37 cellular contexts compared by ENCODE assay signal in the genomic region with DNA sequence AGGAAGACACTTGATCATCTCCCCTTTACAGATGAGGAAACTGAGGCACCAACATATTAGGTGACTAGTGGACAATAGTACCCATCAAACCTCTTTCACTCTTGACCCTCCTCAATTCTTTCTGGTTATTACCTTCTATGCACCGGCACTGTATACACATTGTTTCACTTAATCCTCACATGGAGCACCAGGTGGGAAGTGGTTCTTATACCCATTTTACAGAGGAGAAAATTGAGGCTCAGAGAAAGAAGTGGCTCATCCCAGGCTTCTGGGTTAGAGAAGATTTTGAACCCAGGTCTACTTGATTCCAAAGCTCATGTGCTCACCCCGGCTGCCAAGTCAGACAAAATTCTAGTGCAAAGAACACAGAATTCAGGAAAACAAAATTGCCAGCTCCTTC. TPM values are rescaled to one million over a fixed set of nuclear protein-coding genes. Genes with fewer than 3 reads are reported as not detected.
DNase-seq lines count a peak whose midpoint lies in the region; ATAC-seq, FAIRE-seq and TF ChIP-seq lines count a peak whose summit lies in the region.
"Had no signal": no experiment of that assay in that cellular context is flagged by ENCODE, and none has a peak within 500 bp of the region (broad histone marks: within the 10 kb centered on the region; RNA-seq: fewer than 3 reads in every experiment).

No MANE protein-coding gene starts in this region.

- no peak for TF ChIP-seq EP300 in HepG2 (IDR thresholded peaks at IDR 0.05; ENCODE audit: low read depth in 2 of 2, low read length in 2 of 2)
- TF ChIP-seq EP300 in HepG2 (CRISPR knock-in tag; IDR thresholded peaks at IDR 0.05; ENCODE audit: borderline replicate concordance), result no peak
- TF ChIP-seq EP300 in K562 (IDR thresholded peaks at IDR 0.05; ENCODE audit: low read length), result no peak

- H3K27ac ChIP-seq in HepG2 (ENCODE audit: extremely low read length, insufficient read depth, low read length) (no peak overlapping the region), right lobe of liver (no peak overlapping the region), Karpas-422 (ENCODE audit: low read length) (no peak overlapping the region), VCaP (peak overlapping the region; percentile 93; the same call in 1 of the 2 replicates), K562 (ENCODE audit: extremely low read depth, low read depth, low read length) (no peak overlapping the region), lower lobe of right lung (no peak overlapping the region)
- H3K27ac ChIP-seq: 22Rv1; A549; BLaER1; BLaER1 treated with 17β-estradiol and CSF1 and Interleukin-3, amounts not matched to agents 10 nM and 100 nM; C4-2B had no signal

- CTCF ChIA-PET in HepG2 (lab: Yijun Ruan, JAX; ENCODE audit: low intra/inter-chr PET ratio, low total read pairs), result no interaction called here
- CTCF ChIA-PET in K562 (lab: Yijun Ruan, JAX; ENCODE audit: low intra/inter-chr PET ratio), result no interaction called here

- H3K9me2 ChIP-seq in Karpas-422 (replicated peaks; ENCODE audit: insufficient read depth, low read length), result no peaks in the 10 kb centered on the region

- H3K27me3 ChIP-seq in HepG2 (ENCODE audit: control insufficient read depth in 1 of 2, insufficient read depth in 2 of 2, low read length in 2 of 2) (peaks cover 0 to 7% of the 10 kb centered on the region in 2 experiments; a peak in 1 of 5 replicates), right lobe of liver (no peaks in the 10 kb centered on the region), Karpas-422 (ENCODE audit: low read length) (no peaks in the 10 kb centered on the region), K562 (ENCODE audit: control insufficient read depth in 2 of 2, insufficient read depth in 2 of 2, low read length in 2 of 2) (peaks cover 0 to 21% of the 10 kb centered on the region in 2 experiments; a peak in 1 of 5 replicates), lower lobe of right lung (ENCODE audit: low read depth) (peaks cover 4% of the 10 kb centered on the region)
- H3K27me3 ChIP-seq: BE2C; BLaER1; BLaER1 treated with 17β-estradiol and CSF1 and Interleukin-3, amounts not matched to agents 10 nM and 100 nM had no signal

- no peak for TF ChIP-seq POLR2A in HepG2 (IDR thresholded peaks at IDR 0.05; ENCODE audit: insufficient read depth in 1 of 2, low read depth in 2 of 2, low read length in 2 of 2)
- TF ChIP-seq POLR2A in right lobe of liver (IDR thresholded peaks at IDR 0.05), result no peak
- no peak for TF ChIP-seq POLR2A in K562 (conservative IDR thresholded peaks at IDR 0.05)

- H3K9me3 Mint-ChIP-seq in stimulated activated effector memory CD8-positive, alpha-beta T cell treated with anti-CD3 and anti-CD28 coated beads, Interleukin-12 subunit alpha, Interleukin-12 subunit beta, amount 100 ng/mL, for 72 hours, result peaks cover 3% of the 10 kb centered on the region
- H3K9me3 Mint-ChIP-seq: CD4-positive, alpha-beta memory T cell; CD4-positive, alpha-beta T cell; CD8-positive, alpha-beta memory T cell; CD8-positive, alpha-beta T cell had no signal

- H3K9ac ChIP-seq in HepG2 (ENCODE audit: insufficient read depth, low read depth, low read length), result no peak overlapping the region
- no peak overlapping the region for H3K9ac ChIP-seq in Karpas-422 (ENCODE audit: low read length)
- H3K9ac ChIP-seq in K562 (ENCODE audit: insufficient read depth in 1 of 2, low read depth in 2 of 2, low read length in 2 of 2), result no peak overlapping the region
- H3K9ac ChIP-seq: BLaER1; BLaER1 treated with 17β-estradiol and CSF1 and Interleukin-3, amounts not matched to agents 10 nM and 100 nM had no signal

- ATAC-seq in HepG2 (no peak), right lobe of liver (no peak), K562 (no peak), GM18909 (IDR thresholded peaks at IDR 0.05; ENCODE audit: poor library complexity, unreplicated experiment) (no peak), lower lobe of right lung (no peak)
- no peak for ATAC-seq in stimulated activated effector memory CD8-positive, alpha-beta T cell treated with anti-CD3 and anti-CD28 coated beads, Interleukin-12 subunit alpha, Interleukin-12 subunit beta, amount 100 ng/mL, for 72 hours
- ATAC-seq: A549; CD8-positive, alpha-beta T cell had no signal

- TF ChIP-seq CTCF in HepG2 (CRISPR knock-in tag; IDR thresholded peaks at IDR 0.05) (no peak), right lobe of liver (IDR thresholded peaks at IDR 0.05) (no peak), VCaP (conservative IDR thresholded peaks at IDR 0.05) (no peak), K562 (IDR thresholded peaks at IDR 0.05 in 2 of 3, conservative IDR thresholded peaks at IDR 0.05 in 1 of 3; ENCODE audit: insufficient read depth in 2 of 3, low read depth in 1 of 3, low read length in 3 of 3) (no peak), lower lobe of right lung (IDR thresholded peaks at IDR 0.05) (no peak)

- BruUV-seq in HepG2 (replicated peaks; lab: Mats Ljungman, UMichigan), result no TSS peak
- no TSS peak for BruUV-seq in K562 (replicated peaks; lab: Mats Ljungman, UMichigan)

- no peak overlapping the region for H3K27ac Mint-ChIP-seq in stimulated activated effector memory CD8-positive, alpha-beta T cell treated with anti-CD3 and anti-CD28 coated beads, Interleukin-12 subunit alpha, Interleukin-12 subunit beta, amount 100 ng/mL, for 72 hours
- H3K27ac Mint-ChIP-seq: B cell; CD14-positive monocyte; CD4-positive, alpha-beta memory T cell; CD4-positive, alpha-beta T cell; CD4-positive, CD25-positive, alpha-beta regulatory T cell; CD8-positive, alpha-beta memory T cell; CD8-positive, alpha-beta T cell had no signal

- H2AFZ ChIP-seq in HepG2 (ENCODE audit: low read length), result no peak overlapping the region
- H2AFZ ChIP-seq in Karpas-422 (ENCODE audit: low read length), result no peak overlapping the region
- H2AFZ ChIP-seq in K562 (ENCODE audit: low read depth, low read length), result no peak overlapping the region

- no peaks in the 10 kb centered on the region for H3K79me2 ChIP-seq in HepG2 (ENCODE audit: insufficient read depth, low read length)
- no peaks in the 10 kb centered on the region for H3K79me2 ChIP-seq in Karpas-422 (ENCODE audit: low read length)
- H3K79me2 ChIP-seq in K562 (ENCODE audit: control insufficient read depth, insufficient read depth, low read length), result no peaks in the 10 kb centered on the region

- FAIRE-seq in HepG2 (lab: Jason Lieb, UNC) (no peak), K562 (lab: Jason Lieb, UNC) (no peak)
- FAIRE-seq: A204.1, A549, D721Med had no signal

- H3K9me3 ChIP-seq in HepG2 (ENCODE audit: low read length) (no peaks in the 10 kb centered on the region), right lobe of liver (no peaks in the 10 kb centered on the region), Karpas-422 (ENCODE audit: low read length) (no peaks in the 10 kb centered on the region), K562 (replicated peaks; ENCODE audit: control insufficient read depth, insufficient read depth, low read depth, low read length) (no peaks in the 10 kb centered on the region), lower lobe of right lung (no peaks in the 10 kb centered on the region)
- H3K9me3 ChIP-seq: A549; BE2C; BLaER1; BLaER1 treated with 17β-estradiol and CSF1 and Interleukin-3, amounts not matched to agents 10 nM and 100 nM; Caco-2 had no signal

- 11% methylated on average over 2 of the region's 2 CpGs for WGBS in HepG2 (ENCODE audit: low lambda C conversion rate)
- 100% methylated on average over 2 of the region's 2 CpGs for WGBS in right lobe of liver (ENCODE audit: insufficient coverage, low coverage, low lambda C conversion rate, missing lambda C conversion rate)
- 8% methylated on average over 2 of the region's 2 CpGs for WGBS in K562 (ENCODE audit: insufficient coverage, low coverage, missing lambda C conversion rate)

- H3K36me3 Mint-ChIP-seq in stimulated activated effector memory CD8-positive, alpha-beta T cell treated with anti-CD3 and anti-CD28 coated beads, Interleukin-12 subunit alpha, Interleukin-12 subunit beta, amount 100 ng/mL, for 72 hours, result no peaks in the 10 kb centered on the region
- H3K36me3 Mint-ChIP-seq: CD14-positive monocyte; CD4-positive, alpha-beta memory T cell; CD4-positive, CD25-positive, alpha-beta regulatory T cell; CD8-positive, alpha-beta memory T cell; CD8-positive, alpha-beta T cell had no signal

- no peaks in the 10 kb centered on the region for H3K9me1 ChIP-seq in K562 (ENCODE audit: control insufficient read depth, insufficient read depth, low read length)

- POLR2A ChIA-PET in HepG2 (lab: Yijun Ruan, JAX), result no interaction called here
- POLR2A ChIA-PET in K562 (lab: Yijun Ruan, JAX), result no interaction called here

- H3K4me2 ChIP-seq in HepG2 (ENCODE audit: low read depth, low read length) (no peak overlapping the region), Karpas-422 (ENCODE audit: low read depth, low read length, poor library complexity, severe bottlenecking) (no peak overlapping the region), K562 (ENCODE audit: insufficient read depth, low read length) (no peak overlapping the region)
- H3K4me2 ChIP-seq: A549; BLaER1; BLaER1 treated with 17β-estradiol and CSF1 and Interleukin-3, amounts not matched to agents 10 nM and 100 nM had no signal

- TF ChIP-seq RAD21 in HepG2 (CRISPR knock-in tag; IDR thresholded peaks at IDR 0.05) (no peak), K562 (CRISPR knock-in tag; conservative IDR thresholded peaks at IDR 0.05 in 1 of 2, IDR thresholded peaks at IDR 0.05 in 1 of 2) (no peak)

- intact Hi-C loops in HepG2 (cut with micrococcal nuclease; ENCODE audit: unreplicated experiment), result loop anchor here (2.0 kb wide), 1 partner anchor 17 kb away; a partner anchor contains a TSS
- intact Hi-C loops in right lobe of liver (cut with DNase I), result no loop called here
- intact Hi-C loops in K562 (cut with micrococcal nuclease), result no loop called here
- intact Hi-C loops in lower lobe of right lung (cut with DNase I), result no loop called here

- H3K4me1 Mint-ChIP-seq in stimulated activated effector memory CD8-positive, alpha-beta T cell treated with anti-CD3 and anti-CD28 coated beads, Interleukin-12 subunit alpha, Interleukin-12 subunit beta, amount 100 ng/mL, for 72 hours, result no peaks in the 10 kb centered on the region
- H3K4me1 Mint-ChIP-seq: B cell; CD14-positive monocyte; CD4-positive, alpha-beta memory T cell; CD4-positive, CD25-positive, alpha-beta regulatory T cell; CD8-positive, alpha-beta memory T cell had no signal

- DNase-seq in HepG2 (ENCODE audit: low spot score), result no peak
- DNase-seq in right lobe of liver, result no peak
- peak; percentile 31 for DNase-seq in Karpas-422
- no peak for DNase-seq in K562 (ENCODE audit: extremely low read depth in 1 of 4, low spot score in 3 of 4)
- no peak for DNase-seq in stimulated activated effector memory CD8-positive, alpha-beta T cell treated with anti-CD3 and anti-CD28 coated beads, Interleukin-12 subunit alpha, Interleukin-12 subunit beta, amount 100 ng/mL, for 72 hours (ENCODE audit: low spot score in 2 of 2)
- DNase-seq in lower lobe of right lung, result no peak
- DNase-seq: 8988T; ACHN; AML-193; BE2C; C1 segment of cervical spinal cord; Caco-2; Calu3; CD4-positive, alpha-beta memory T cell; CD4-positive, alpha-beta T cell; CD4-positive, CD25-positive, alpha-beta regulatory T cell; CD8-positive, alpha-beta memory T cell; CD8-positive, alpha-beta T cell; COR-L47; DMS 273 treated with DMSO at 0.1 percent for 48 hours; DMS153; DMS53; DMS79; DMS79 treated with DMSO at 0.1 percent for 48 hours; DND-41; EL had no signal

- H4K20me1 ChIP-seq in HepG2 (ENCODE audit: insufficient read depth, low read length), result no peaks in the 10 kb centered on the region
- H4K20me1 ChIP-seq in Karpas-422 (ENCODE audit: insufficient read depth, low read depth, low read length), result no peaks in the 10 kb centered on the region
- 0 out of 2 replicates have a peak, but pooled peaks cover 4% of the 10 kb centered on the region for H4K20me1 ChIP-seq in K562 (replicated peaks; ENCODE audit: control insufficient read depth, insufficient read depth, low read length)
- H4K20me1 ChIP-seq: BLaER1; BLaER1 treated with 17β-estradiol and CSF1 and Interleukin-3, amounts not matched to agents 10 nM and 100 nM had no signal

- no peak overlapping the region for H3K4me3 Mint-ChIP-seq in stimulated activated effector memory CD8-positive, alpha-beta T cell treated with anti-CD3 and anti-CD28 coated beads, Interleukin-12 subunit alpha, Interleukin-12 subunit beta, amount 100 ng/mL, for 72 hours
- H3K4me3 Mint-ChIP-seq: B cell; CD14-positive monocyte; CD4-positive, alpha-beta memory T cell; CD4-positive, alpha-beta T cell; CD4-positive, CD25-positive, alpha-beta regulatory T cell; CD8-positive, alpha-beta memory T cell; CD8-positive, alpha-beta T cell had no signal

- in situ Hi-C loops in HepG2 (cut with HindIII; ENCODE audit: extremely low pct_ligation_motif_present, low pct_unique_long_range_greater_than_20kb), result no loop called here
- in situ Hi-C loops in K562 (cut with MboI), result no loop called here

- H3K4me3 ChIP-seq in HepG2 (replicated peaks in 1 of 3; ENCODE audit: insufficient read depth in 1 of 3, low read depth in 2 of 3, low read length in 3 of 3), result no peak overlapping the region
- H3K4me3 ChIP-seq in right lobe of liver, result no peak overlapping the region
- H3K4me3 ChIP-seq in Karpas-422 (ENCODE audit: low read length), result no peak overlapping the region
- no peak overlapping the region for H3K4me3 ChIP-seq in K562
- H3K4me3 ChIP-seq in lower lobe of right lung, result no peak overlapping the region
- H3K4me3 ChIP-seq: A549; BLaER1; BLaER1 treated with 17β-estradiol and CSF1 and Interleukin-3, amounts not matched to agents 10 nM and 100 nM had no signal

- H3K4me1 ChIP-seq in HepG2 (ENCODE audit: insufficient read depth, low read length) (peaks cover 20% of the 10 kb centered on the region), right lobe of liver (no peaks in the 10 kb centered on the region), Karpas-422 (ENCODE audit: low read length) (no peaks in the 10 kb centered on the region), K562 (replicated peaks in 1 of 2; ENCODE audit: control insufficient read depth in 2 of 2, insufficient read depth in 2 of 2, low read length in 2 of 2) (no peaks in the 10 kb centered on the region), lower lobe of right lung (no peaks in the 10 kb centered on the region)
- H3K4me1 ChIP-seq: A549; BE2C; BLaER1; BLaER1 treated with 17β-estradiol and CSF1 and Interleukin-3, amounts not matched to agents 10 nM and 100 nM had no signal

- H3K36me3 ChIP-seq in HepG2 (replicated peaks in 1 of 2; ENCODE audit: control insufficient read depth in 1 of 2, insufficient read depth in 2 of 2, low read length in 2 of 2) (no peaks in the 10 kb centered on the region), right lobe of liver (no peaks in the 10 kb centered on the region), Karpas-422 (ENCODE audit: insufficient read depth, low read length) (no peaks in the 10 kb centered on the region), K562 (ENCODE audit: control insufficient read depth, insufficient read depth, low read length) (no peaks in the 10 kb centered on the region), lower lobe of right lung (no peaks in the 10 kb centered on the region)
- H3K36me3 ChIP-seq: BE2C; BLaER1; BLaER1 treated with 17β-estradiol and CSF1 and Interleukin-3, amounts not matched to agents 10 nM and 100 nM had no signal

RNA-seq across cellular contexts. Expression of a gene that starts 17.4 kb away (rescaled TPM):
- total RNA-seq in HepG2 (2016; rRNA removed; fragmentation: Illumina TruSeq; extraction: Trizol) (14.8 and 15.6 TPM in 2 replicates), right lobe of liver (10 to 100 TPM; 13.9 to 22.6 (median 16.3) TPM), K562 (2014; rRNA removed) (15.6 and 15.7 TPM in 2 replicates), K562 (2014; rRNA removed; fragmentation: Illumina TruSeq; extraction: Trizol) (12.8 and 13.3 TPM in 2 replicates), K562 (2015; rRNA removed; fragmentation: Illumina TruSeq; extraction: Trizol) (10.2 and 12.7 TPM in 2 replicates), K562 (2021) (27.9 and 28.5 TPM in 2 replicates), lower lobe of right lung (23.0 TPM)
- 23.4 and 25.6 TPM in 2 replicates for total RNA-seq in HepG2 (2016; cell fraction: cytosol; rRNA removed; fragmentation: Illumina TruSeq; extraction: Trizol; ENCODE audit: low read depth)
- total RNA-seq in HepG2 (2016; cell fraction: insoluble cytoplasmic fraction; rRNA removed; fragmentation: Illumina TruSeq; extraction: Trizol), result 16.1 and 16.3 TPM in 2 replicates
- total RNA-seq in HepG2 (2016; cell fraction: membrane; rRNA removed; fragmentation: Illumina TruSeq; extraction: Trizol), result 44.3 and 49.4 TPM in 2 replicates
- total RNA-seq in HepG2 (2016; cell fraction: nucleus; rRNA removed; fragmentation: Illumina TruSeq; extraction: Trizol), result 15.1 and 18.6 TPM in 2 replicates
- polyA plus RNA-seq in HepG2 (2011; rRNA removed) (26.5 and 30.1 TPM in 2 replicates), K562 (2011; rRNA removed) (29.5 and 41.9 TPM in 2 replicates), K562 (2014; fragmentation: Illumina TruSeq; extraction: Trizol) (19.1 and 25.8 TPM in 2 replicates), K562 (2014; fragmentation: Nextera tagmentation; extraction: Ambion mirVana) (1 to 10 TPM; 7.6 to 7.7 TPM), K562 (2014; rRNA removed) (17.3 and 22.7 TPM in 2 replicates)
- polyA plus RNA-seq in HepG2 (2011; cell fraction: cytosol; rRNA removed), result 20.1 and 28.8 TPM in 2 replicates
- 47.6 and 49.8 TPM in 2 replicates for polyA plus RNA-seq in HepG2 (2011; cell fraction: nucleus; rRNA removed)
- polyA plus RNA-seq in HepG2 (2012), result 21.0 and 36.9 TPM in 2 replicates
- polyA plus RNA-seq in HepG2 (2016; cell fraction: cytosol; fragmentation: Illumina TruSeq; extraction: Trizol; ENCODE audit: low read depth), result 43.8 and 44.4 TPM in 2 replicates
- polyA plus RNA-seq in HepG2 (2016; cell fraction: insoluble cytoplasmic fraction; fragmentation: Illumina TruSeq; extraction: Trizol; ENCODE audit: low read depth), result 22.2 and 25.7 TPM in 2 replicates
- polyA plus RNA-seq in HepG2 (2016; cell fraction: membrane; fragmentation: Illumina TruSeq; extraction: Trizol; ENCODE audit: low read depth), result 60.1 and 62.7 TPM in 2 replicates
- polyA plus RNA-seq in HepG2 (2016; cell fraction: nucleus; fragmentation: Illumina TruSeq; extraction: Trizol; ENCODE audit: insufficient read depth, low read depth), result 19.7 and 22.6 TPM in 2 replicates
- 109 and 119 TPM in 2 replicates for polyA minus RNA-seq in HepG2 (2011; rRNA and poly(A)+ RNA removed; ENCODE audit: low replicate concordance)
- polyA minus RNA-seq in HepG2 (2011; cell fraction: cytosol; rRNA and poly(A)+ RNA removed), result 20.6 and 22.8 TPM in 2 replicates
- 61.7 and 62.4 TPM in 2 replicates for polyA minus RNA-seq in HepG2 (2011; cell fraction: nucleus; rRNA and poly(A)+ RNA removed)
- total RNA-seq in Karpas-422 (2014; rRNA removed; shearing (Covaris generic); ENCODE audit: low replicate concordance), result 13.0 and 50.1 TPM in 2 replicates
- total RNA-seq in K562 (2011; cell fraction: chromatin; rRNA removed; ENCODE audit: low replicate concordance), result 113 and 184 TPM in 2 replicates
- total RNA-seq in K562 (2011; cell fraction: nucleolus; rRNA removed), result 47.5 and 54.5 TPM in 2 replicates
- total RNA-seq in K562 (2011; cell fraction: nucleoplasm; rRNA removed), result 95.0 and 115 TPM in 2 replicates
- polyA plus RNA-seq in K562 (2011; cell fraction: cytosol; rRNA removed), result 52.6 and 55.0 TPM in 2 replicates
- 45.9 and 63.9 TPM in 2 replicates for polyA plus RNA-seq in K562 (2011; cell fraction: nucleus; rRNA removed)
- polyA plus RNA-seq in K562 (2012), result 20.1 and 23.6 TPM in 2 replicates
- 38.7 and 44.7 TPM in 2 replicates for polyA minus RNA-seq in K562 (2011; rRNA and poly(A)+ RNA removed)
- polyA minus RNA-seq in K562 (2011; cell fraction: cytosol; rRNA and poly(A)+ RNA removed), result 22.0 and 34.3 TPM in 2 replicates
- 28.7 and 29.8 TPM in 2 replicates for polyA minus RNA-seq in K562 (2011; cell fraction: nucleus; rRNA and poly(A)+ RNA removed)
